ENCODE assay signal across 8 cellular contexts in the genomic region with DNA sequence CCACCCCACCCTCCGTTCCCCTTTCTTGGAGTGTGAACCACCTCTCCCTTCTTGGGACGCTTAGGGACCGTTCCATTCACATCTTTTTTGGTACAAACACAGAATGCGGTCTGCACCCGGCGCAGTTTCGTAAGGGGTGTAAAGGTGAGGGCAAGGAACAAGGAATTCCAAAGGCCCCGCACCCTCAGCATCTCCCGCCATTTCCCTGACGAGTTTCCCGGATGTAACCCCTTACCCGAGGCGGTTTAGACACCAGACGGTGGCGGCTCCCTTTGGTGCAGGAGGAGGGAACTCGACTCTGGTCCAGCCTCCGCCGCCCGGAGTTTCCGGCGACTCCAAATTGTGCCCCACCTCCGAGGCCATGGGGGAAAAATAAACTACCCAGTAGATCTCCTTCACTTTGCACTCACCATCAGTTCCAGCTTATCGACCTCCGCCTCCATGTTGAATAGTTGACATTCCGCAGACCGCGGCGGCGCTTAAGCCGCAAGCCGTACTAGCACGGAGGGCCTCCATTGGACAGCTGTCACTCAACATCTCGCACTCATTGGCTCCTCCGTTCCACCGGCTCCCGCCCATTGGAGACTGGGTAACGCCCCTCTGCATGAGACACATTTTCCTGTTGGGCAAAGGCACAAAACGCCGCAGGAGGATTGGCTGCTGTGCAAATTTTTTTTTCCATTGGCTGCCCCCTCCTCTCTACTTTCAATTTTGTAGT. TPM values are rescaled to one million over a fixed set of nuclear protein-coding genes. Genes with fewer than 3 reads are reported as not detected.
DNase-seq lines count a peak whose midpoint lies in the region; ATAC-seq, FAIRE-seq and TF ChIP-seq lines count a peak whose summit lies in the region.

A gene with protein sequence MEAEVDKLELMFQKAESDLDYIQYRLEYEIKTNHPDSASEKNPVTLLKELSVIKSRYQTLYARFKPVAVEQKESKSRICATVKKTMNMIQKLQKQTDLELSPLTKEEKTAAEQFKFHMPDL (minus strand): TSS at position 466 of the 718 bp plus-strand sequence. CDS start 23 bp downstream, at position 443.

- H3K4me3 ChIP-seq in right lobe of liver = peak within 1 kb of the TSS; percentile 80 to 86 (median 84)

- under 1% methylated on average over 39 of the region's 39 CpGs for WGBS in right lobe of liver (ENCODE audit: insufficient coverage, low coverage, low lambda C conversion rate, missing lambda C conversion rate)

- H3K27ac ChIP-seq in right lobe of liver = peak within 1 kb of the TSS; percentile 42 to 60 (median 53)

- DNase-seq in NOMO-1 treated with DMSO at 0.1 percent for 48 hours (lab: John Stamatoyannopoulos, UW; ENCODE audit: unreplicated experiment) (peak; percentile 100), NOMO-1 treated with dmso at 0.1 percent for 144 hours (lab: John Stamatoyannopoulos, UW; ENCODE audit: unreplicated experiment) (no peak), NCI-H2196 (lab: John Stamatoyannopoulos, UW; ENCODE audit: unreplicated experiment) (peak; percentile 100), right lobe of liver (peak; percentile 94 to 97 (median 96))
- peak; percentile 89 to 94 for DNase-seq in activated CD4-positive, alpha-beta T cell treated with anti-CD3 and anti-CD28 coated beads for 24 hours (ENCODE audit: low read depth in 2 of 2)
- DNase-seq in stimulated activated CD4-positive, alpha-beta T cell treated with anti-CD3 and anti-CD28 coated beads, Interleukin-4, amount 100 ng/mL, for 48 hours (ENCODE audit: low read depth in 2 of 2) = peak; percentile 89 to 94

- TF ChIP-seq CTCF in right lobe of liver (IDR thresholded peaks at IDR 0.05) = no peak

- FAIRE-seq in colon (lab: Jason Lieb, UNC) = peak; percentile 94

- peak; percentile 83 for ATAC-seq in HG03108 (IDR thresholded peaks at IDR 0.05; ENCODE audit: unreplicated experiment)
- peak; percentile 91 to 96 (median 94) for ATAC-seq in right lobe of liver

- H3K9me3 ChIP-seq in right lobe of liver = no peaks in the 10 kb centered on the region

- no peaks in the 10 kb centered on the region for H3K36me3 ChIP-seq in right lobe of liver

- peaks cover 0 to 7% (median 2%) of the 10 kb centered on the region in 4 donors for H3K4me1 ChIP-seq in right lobe of liver

- intact Hi-C loops in right lobe of liver (cut with DNase I) = no loop called here

- no peaks in the 10 kb centered on the region for H3K27me3 ChIP-seq in right lobe of liver

- TF ChIP-seq POLR2A in right lobe of liver (IDR thresholded peaks at IDR 0.05) = no peak

RNA-seq across cellular contexts. Expression of the gene that starts here (rescaled TPM):
- total RNA-seq in right lobe of liver = 10 to 100 TPM; 12.2 to 23.1 (median 13.5) TPM
